ENCODE assay signal across 7 cellular contexts in genomic region chr3:188948658-188949400, GRCh38.
DNase-seq lines count a peak whose midpoint lies in the region; ATAC-seq and TF ChIP-seq lines count a peak whose summit lies in the region.

No MANE protein-coding gene starts in this region.

- no peaks in the 10 kb centered on the region for H3K9me3 ChIP-seq in prostate gland

- intact Hi-C loops in prostate gland (cut with DNase I) = loop anchor here (2.0 to 10.0 kb wide), 5 partner anchors 324 to 1208 kb away; partner anchors contain the start of gene LPP

- DNase-seq in HS-5 (ENCODE audit: low read depth) (peak; percentile 33), SKM-1 (lab: John Stamatoyannopoulos, UW; ENCODE audit: unreplicated experiment) (peak; percentile 85), glomerular visceral epithelial cell (ENCODE audit: extremely low spot score) (peak; percentile 75), prostate gland (ENCODE audit: low spot score) (peak; percentile 61), NCI-H2107 (lab: John Stamatoyannopoulos, UW) (no peak)

- no peaks in the 10 kb centered on the region for H3K27me3 ChIP-seq in prostate gland (replicated peaks; ENCODE audit: insufficient read depth)

- ATAC-seq in HG03457 (IDR thresholded peaks at IDR 0.05; ENCODE audit: unreplicated experiment) (no peak), HG03095 (IDR thresholded peaks at IDR 0.05; ENCODE audit: unreplicated experiment) (no peak)

- H3K4me3 ChIP-seq in prostate gland = peak overlapping the region in 1 of 2 donors; percentile 30

- H3K36me3 ChIP-seq in prostate gland = no peaks in the 10 kb centered on the region

- peaks cover 9% of the 10 kb centered on the region for H3K4me1 ChIP-seq in prostate gland (replicated peaks)

- WGBS in prostate gland = 56% methylated on average over 6 of the region's 6 CpGs

- no peak for TF ChIP-seq POLR2A in prostate gland (IDR thresholded peaks at IDR 0.05)

- peak overlapping the region; percentile 90 for H3K27ac ChIP-seq in prostate gland

- no peak for TF ChIP-seq CTCF in prostate gland (IDR thresholded peaks at IDR 0.05)
